In genomic region chr3:185764168-185764988, GRCh38 we compare ENCODE assay signal across 1 cellular context.
TF ChIP-seq lines count a peak whose summit lies in the region.

No MANE protein-coding gene starts in this region.

TF ChIP-seq in K562, 482 proteins besides CTCF, POLR2A, EP300 and RAD21 (continued from another document):
- no peak for TF ChIP-seq RREB1 (CRISPR knock-in tag; IDR thresholded peaks at IDR 0.05)
- no peak for TF ChIP-seq HMG20B (CRISPR knock-in tag; IDR thresholded peaks at IDR 0.05)
- no peak for TF ChIP-seq PPARD (CRISPR knock-in tag; IDR thresholded peaks at IDR 0.05)
- no peak for TF ChIP-seq MAZ (CRISPR knock-in tag; conservative IDR thresholded peaks at IDR 0.05 in 1 of 2, IDR thresholded peaks at IDR 0.05 in 1 of 2)
